19 cellular contexts compared by ENCODE assay signal in the genomic region with DNA sequence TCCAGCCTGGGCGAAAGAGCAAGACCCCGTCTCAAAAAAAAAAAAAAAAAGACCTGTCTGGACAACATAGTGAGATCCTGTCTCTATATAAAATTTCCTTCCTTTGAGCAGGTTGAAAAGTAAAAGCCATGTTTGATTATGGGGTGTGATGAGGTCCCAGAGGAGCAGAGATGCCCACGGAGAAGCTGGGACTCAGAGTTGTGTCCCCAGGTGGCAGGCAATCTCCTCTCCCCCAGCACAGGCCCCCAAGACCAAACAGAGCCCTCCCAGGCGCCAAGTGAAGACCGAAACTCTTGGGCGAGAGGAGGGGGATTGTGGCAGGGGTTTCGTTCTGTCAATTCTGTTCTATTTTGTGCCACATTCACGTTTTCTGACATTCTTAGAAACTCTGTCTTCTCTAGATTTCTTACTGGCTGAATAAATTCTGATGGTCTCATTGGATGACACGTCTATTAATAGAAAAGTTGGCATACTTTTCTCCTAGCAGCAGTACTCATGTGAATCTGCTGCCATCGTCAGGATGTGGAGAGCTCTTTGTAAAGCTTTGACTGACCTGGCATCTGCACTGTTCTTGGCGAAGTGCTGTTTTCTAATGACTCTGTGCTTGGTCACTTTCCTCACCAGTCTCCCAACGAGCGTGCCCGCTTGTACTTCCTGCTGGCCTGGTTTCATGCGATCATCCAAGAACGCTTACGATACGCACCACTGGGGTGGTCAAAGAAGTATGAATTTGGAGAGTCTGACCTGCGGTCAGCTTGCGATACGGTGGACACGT. TPM values are rescaled to one million over a fixed set of nuclear protein-coding genes. Genes with fewer than 3 reads are reported as not detected.
DNase-seq lines count a peak whose midpoint lies in the region; ATAC-seq, FAIRE-seq and TF ChIP-seq lines count a peak whose summit lies in the region.
"Had no signal": no experiment of that assay in that cellular context is flagged by ENCODE, and none has a peak within 500 bp of the region (broad histone marks: within the 10 kb centered on the region; RNA-seq: fewer than 3 reads in every experiment).

No MANE protein-coding gene starts in this region.

- no peaks in the 10 kb centered on the region for H4K20me1 ChIP-seq in GM12878 (ENCODE audit: control insufficient read depth, insufficient read depth)

- no peak overlapping the region for H3K4me2 ChIP-seq in GM12878 (ENCODE audit: control insufficient read depth, insufficient read depth)

- TF ChIP-seq POLR2A in GM12878 (IDR thresholded peaks at IDR 0.05; ENCODE audit: low read depth, low read length) = 0 out of 2 replicates have a peak, but pooled peaks have one; percentile 4
- TF ChIP-seq POLR2A in heart left ventricle (IDR thresholded peaks at IDR 0.05) = no peak

- BruUV-seq in GM12878 (replicated peaks; lab: Mats Ljungman, UMichigan) = no TSS peak

- H3K36me3 ChIP-seq in GM12878 (ENCODE audit: control insufficient read depth in 2 of 2, insufficient read depth in 2 of 2, low read length in 1 of 2) (peaks cover 30 to 48% of the 10 kb centered on the region in 2 experiments), heart left ventricle (peaks cover 5 to 100% (median 91%) of the 10 kb centered on the region in 9 donors)

- DNase-seq in G401 (ENCODE audit: low spot score) = peak; percentile 81
- no peak for DNase-seq in GM12878 (ENCODE audit: low read depth, low spot score)
- peak in 4 of 5 donors; percentile 37 to 75 (median 55) for DNase-seq in heart left ventricle
- peak; percentile 72 for DNase-seq in pons (ENCODE audit: low spot score)
- DNase-seq: activated CD4-positive, alpha-beta T cell treated with anti-CD3 and anti-CD28 coated beads, Interleukin-2, amount 10 ng/mL, durations not matched to agents 24 days and 14 days; activated T-cell treated with anti-CD3 and anti-CD28 coated beads, Interleukin-2, amount 50 U/mL, for 1 hour; effector CD8-positive, alpha-beta T cell; GF-D8; HCEC 1CT; naive thymus-derived CD8-positive, alpha-beta T cell; NCI-H2081; NCI-H524; stimulated activated naive CD8-positive, alpha-beta T cell treated with anti-CD3 and anti-CD28 coated beads, Interleukin-15, amount 100 ng/mL, for 72 hours had no signal

- H3K27me3 ChIP-seq in GM12878 (replicated peaks in 1 of 2; ENCODE audit: control insufficient read depth in 2 of 2, insufficient read depth in 2 of 2, low read length in 1 of 2) (no peaks in the 10 kb centered on the region), heart left ventricle (no peaks in the 10 kb centered on the region)
- H3K27me3 ChIP-seq: breast epithelium had no signal

- CTCF ChIA-PET in GM12878 (lab: Yijun Ruan, JAX) = interaction anchor here (1.1 kb wide), 1 partner anchor 54 kb away, joined by 3 read pairs; no protein-coding TSS in a partner anchor

- H3K27ac ChIP-seq in GM12878 (ENCODE audit: control insufficient read depth, insufficient read depth) (no peak overlapping the region), heart left ventricle (peak overlapping the region in 10 of 12 donors; percentile 4 to 85 (median 56))
- H3K27ac ChIP-seq: breast epithelium had no signal

- TF ChIP-seq CTCF in GM12878 (IDR thresholded peaks at IDR 0.05 in 2 of 3, conservative IDR thresholded peaks at IDR 0.05 in 1 of 3; ENCODE audit: control insufficient read depth in 2 of 3, extremely low read depth in 1 of 3, insufficient read depth in 1 of 3, low read depth in 3 of 3, low read length in 3 of 3) (no peak), heart left ventricle (IDR thresholded peaks at IDR 0.05) (peak in 7 of 12 donors; percentile 11 to 39 (median 20))

- RAD21 ChIA-PET in GM12878 (lab: Charles Lee; ENCODE audit: unreplicated experiment) = interaction anchor here (0.5 to 0.7 kb wide), 2 partner anchors 72 to 114 kb away, joined by 3 read pairs; no protein-coding TSS in a partner anchor

- WGBS in GM12878 (ENCODE audit: insufficient coverage, insufficient replicate concordance, low lambda C conversion rate, missing lambda C conversion rate) = 93% methylated on average over 21 of the region's 22 CpGs
- 58 to 67% (median 64%) methylated on average over 22 of the region's 22 CpGs for WGBS in heart left ventricle, 4 donors

- SMC1A ChIA-PET in GM12878 (lab: Charles Lee; ENCODE audit: uncharacterized antibody, unreplicated experiment) = interaction anchor here (1.0 kb wide), 1 partner anchor 271 kb away, joined by 3 read pairs; no protein-coding TSS in a partner anchor

- H2AFZ ChIP-seq in GM12878 (ENCODE audit: control insufficient read depth, low read depth, low read length) = no peak overlapping the region

- POLR2A ChIA-PET in GM12878 (lab: Charles Lee) = no interaction called here

- ATAC-seq in GM12878 (no peak), heart left ventricle (peak; percentile 68 to 75 (median 74)), GM18519 (IDR thresholded peaks at IDR 0.05; ENCODE audit: low FRiP score, unreplicated experiment) (no peak), GM19463 (IDR thresholded peaks at IDR 0.05; ENCODE audit: unreplicated experiment) (no peak), HG02970 (IDR thresholded peaks at IDR 0.05; ENCODE audit: low FRiP score, unreplicated experiment) (no peak), HG03159 (IDR thresholded peaks at IDR 0.05; ENCODE audit: unreplicated experiment) (no peak)
- ATAC-seq: naive thymus-derived CD8-positive, alpha-beta T cell; stimulated activated naive CD8-positive, alpha-beta T cell treated with anti-CD3 and anti-CD28 coated beads, Interleukin-15, amount 100 ng/mL, for 72 hours had no signal

- no peak for TF ChIP-seq EP300 in GM12878 (IDR thresholded peaks at IDR 0.05; ENCODE audit: borderline replicate concordance in 1 of 2, control insufficient read depth in 1 of 2, low read depth in 2 of 2, low read length in 2 of 2)

- in situ Hi-C loops in G401 (cut with HindIII; ENCODE audit: low sequenced_read_pairs) = no loop called here
- in situ Hi-C loops in GM12878 (cut with MboI) = no loop called here

- no peak for FAIRE-seq in GM12878 (lab: Jason Lieb, UNC)
- FAIRE-seq: TTC549 had no signal

- H3K4me3 ChIP-seq in GM12878 = no peak overlapping the region
- no peak overlapping the region for H3K4me3 ChIP-seq in heart left ventricle
- H3K4me3 ChIP-seq: breast epithelium had no signal

- H3K9ac ChIP-seq in GM12878 (ENCODE audit: control insufficient read depth, insufficient read depth, low read length) = no peak overlapping the region

- H3K4me1 ChIP-seq in GM12878 (ENCODE audit: control insufficient read depth, insufficient read depth, low read length) (no peaks in the 10 kb centered on the region), heart left ventricle (peaks cover 0 to 40% (median 11%) of the 10 kb centered on the region in 12 donors)
- H3K4me1 ChIP-seq: breast epithelium had no signal

- TF ChIP-seq RAD21 in GM12878 (IDR thresholded peaks at IDR 0.05; ENCODE audit: insufficient read depth, low read depth, low read length) = no peak

- intact Hi-C loops in GM12878 (cut with micrococcal nuclease; ENCODE audit: unreplicated experiment) (no loop called here), heart left ventricle (cut with DNase I) (loop anchor here in 6 of 10 donors (5.0 to 10.0 kb wide), 5 partner anchors 49 to 271 kb away; a partner anchor contains a TSS)

- H3K9me3 ChIP-seq in GM12878 (replicated peaks; ENCODE audit: control insufficient read depth, insufficient read depth, low read length) = no peaks in the 10 kb centered on the region
- H3K9me3 ChIP-seq in heart left ventricle = no peaks in the 10 kb centered on the region
- H3K9me3 ChIP-seq: breast epithelium had no signal

- no peaks in the 10 kb centered on the region for H3K79me2 ChIP-seq in GM12878 (ENCODE audit: control insufficient read depth, insufficient read depth, low read length)

TF ChIP-seq in GM12878, 131 proteins besides CTCF, POLR2A, EP300 and RAD21 (continues in another document):
- no peak for TF ChIP-seq BRCA1 (IDR thresholded peaks at IDR 0.05; ENCODE audit: low read depth, low read length)
- no peak for TF ChIP-seq FOXK2 (IDR thresholded peaks at IDR 0.05)
- no peak for TF ChIP-seq WRNIP1 (IDR thresholded peaks at IDR 0.05; ENCODE audit: borderline replicate concordance, low read depth, low read length)
- no peak for TF ChIP-seq POLR2AphosphoS2 (IDR thresholded peaks at IDR 0.05; ENCODE audit: low read depth, low read length)
- TF ChIP-seq NFIC (IDR thresholded peaks at IDR 0.05; ENCODE audit: low read depth, low read length) = no peak

RNA-seq across cellular contexts. Expression of a gene that starts 43.4 kb away (rescaled TPM):
- 161 and 248 TPM in 2 replicates for total RNA-seq in G401 (2014; rRNA removed; shearing (Covaris generic))
- 199 and 205 TPM in 2 replicates for total RNA-seq in GM12878 (2013; cell fraction: nucleolus; rRNA removed)
- total RNA-seq in GM12878 (2014; rRNA removed) (338 and 346 TPM in 2 replicates), GM12878 (2014; rRNA removed; fragmentation: Illumina TruSeq; extraction: Trizol) (262 and 271 TPM in 2 replicates), GM12878 (2021) (590 and 599 TPM in 2 replicates), heart left ventricle (100 to 1,000 TPM; 351 to 854 (median 427) TPM)
- 318 TPM for polyA plus RNA-seq in GM12878 (2011; ENCODE audit: low read depth)
- polyA plus RNA-seq in GM12878 (2011; rRNA removed) (679 and 903 TPM in 2 replicates), GM12878 (2014; fragmentation: Illumina TruSeq; extraction: Trizol) (1,054 and 1,264 TPM in 2 replicates), GM12878 (2014; fragmentation: Nextera tagmentation; extraction: Ambion mirVana) (100 to 1,000 TPM; 555 to 817 TPM), GM12878 (2014; rRNA removed) (439 and 489 TPM in 2 replicates), GM12878 (2016; fragmentation: Nextera tagmentation; extraction: Ambion mirVana) (1,000 to 10,000 TPM; 1,313 to 1,315 TPM), heart left ventricle (100 to 1,000 TPM; 377 to 956 TPM)
- 242 and 272 TPM in 2 replicates for polyA plus RNA-seq in GM12878 (2011; cell fraction: cytosol; rRNA removed)
- 184 and 273 TPM in 2 replicates for polyA plus RNA-seq in GM12878 (2011; cell fraction: nucleus; rRNA removed)
- polyA plus RNA-seq in GM12878 (2012) = 360 and 494 TPM in 2 replicates
- 367 and 534 TPM in 2 replicates for polyA minus RNA-seq in GM12878 (2011; rRNA and poly(A)+ RNA removed)
- 406 and 527 TPM in 2 replicates for polyA minus RNA-seq in GM12878 (2011; cell fraction: cytosol; rRNA and poly(A)+ RNA removed)
- 126 and 179 TPM in 2 replicates for polyA minus RNA-seq in GM12878 (2011; cell fraction: nucleus; rRNA and poly(A)+ RNA removed)

Comparison
In these comparisons a context has a peak if more than half of its experiments do, and no peak if none do; other contexts are left out.
1. ATAC-seq: peak in heart left ventricle (4 of 4); none in GM12878 (single experiment), GM18519 (single experiment), GM19463 (single experiment), HG02970 (single experiment) and HG03159 (single experiment).
2. CTCF ChIP-seq: peak in heart left ventricle (7 of 12); none in GM12878 (0 of 3).